18 cellular contexts compared by ENCODE assay signal in genomic region chr2:127226132-127226519, GRCh38. TPM values are rescaled to one million over a fixed set of nuclear protein-coding genes. Genes with fewer than 3 reads are reported as not detected.
DNase-seq lines count a peak whose midpoint lies in the region; ATAC-seq and TF ChIP-seq lines count a peak whose summit lies in the region.
"Had no signal": no experiment of that assay in that cellular context is flagged by ENCODE, and none has a peak within 500 bp of the region (broad histone marks: within the 10 kb centered on the region; RNA-seq: fewer than 3 reads in every experiment).

No MANE protein-coding gene starts in this region.

- no peak for ATAC-seq in HG02610 (IDR thresholded peaks at IDR 0.05; ENCODE audit: unreplicated experiment)

- H3K4me1 Mint-ChIP-seq in HFFc6 (ENCODE audit: low read depth) = peaks cover 34% of the 10 kb centered on the region
- H3K4me1 Mint-ChIP-seq in osteocyte (ENCODE audit: unreplicated experiment) = peaks cover 45% of the 10 kb centered on the region

- H3K9me3 ChIP-seq in duodenal mucosa (ENCODE audit: control insufficient read depth in 1 of 2, low read length in 2 of 2) = peaks cover 0 to 2% of the 10 kb centered on the region in 2 donors
- H3K9me3 ChIP-seq in sigmoid colon = peaks cover 0 to 5% (median 0%) of the 10 kb centered on the region in 4 donors
- H3K9me3 ChIP-seq: BE2C, SJSA1, transverse colon had no signal

- no peaks in the 10 kb centered on the region for H3K36me3 ChIP-seq in duodenal mucosa (ENCODE audit: control insufficient read depth in 1 of 2, insufficient read depth in 2 of 2, low read length in 2 of 2)
- H3K36me3 ChIP-seq in sigmoid colon = no peaks in the 10 kb centered on the region
- H3K36me3 ChIP-seq: BE2C, SJSA1, transverse colon had no signal

- peaks cover 12% of the 10 kb centered on the region for H3K27me3 Mint-ChIP-seq in HFFc6 (ENCODE audit: insufficient read depth)
- no peaks in the 10 kb centered on the region for H3K27me3 Mint-ChIP-seq in osteocyte (ENCODE audit: unreplicated experiment)

- DNase-seq in ELF-1 (ENCODE audit: low read depth, low spot score) (peak; percentile 36), HFFc6 (no peak), osteocyte (ENCODE audit: extremely low spot score, unreplicated experiment) (no peak), sigmoid colon (no peak), SW480 (ENCODE audit: low spot score) (no peak), OCI-M1 (lab: John Stamatoyannopoulos, UW) (no peak)
- DNase-seq: activated naive CD8-positive, alpha-beta T cell treated with anti-CD3 and anti-CD28 coated beads, Interleukin-2, amount 10 ng/mL, durations not matched to agents 7 days and 5 days; BE2C; H7; NCI-H1092; NCI-H524; stimulated activated naive B cell treated with anti-CD40 and anti-IgM and Interleukin-4, amounts not matched to agents 10 μg/mL and 1 μg/mL and 100 μg/mL, for 72 hours had no signal

- no peak overlapping the region for H3K27ac ChIP-seq in duodenal mucosa (ENCODE audit: low read depth, low read length)
- no peak overlapping the region for H3K27ac ChIP-seq in sigmoid colon

- H3K9me3 Mint-ChIP-seq in HFFc6 = no peaks in the 10 kb centered on the region
- H3K9me3 Mint-ChIP-seq in osteocyte (ENCODE audit: unreplicated experiment) = no peaks in the 10 kb centered on the region

- TF ChIP-seq EP300 in sigmoid colon (IDR thresholded peaks at IDR 0.05) = no peak

- H3K4me3 ChIP-seq in duodenal mucosa (ENCODE audit: low read depth in 1 of 2, low read length in 2 of 2) = peak overlapping the region; percentile 32 to 33
- H3K4me3 ChIP-seq in sigmoid colon = no peak overlapping the region
- H3K4me3 ChIP-seq: SJSA1 had no signal

- H3K27me3 ChIP-seq in duodenal mucosa (ENCODE audit: control insufficient read depth in 1 of 2, insufficient read depth in 2 of 2, low read length in 2 of 2) = peaks cover 16 to 26% of the 10 kb centered on the region in 2 donors
- H3K27me3 ChIP-seq in sigmoid colon = peaks cover 0 to 16% (median 3%) of the 10 kb centered on the region in 3 donors
- H3K27me3 ChIP-seq: BE2C, SJSA1 had no signal

- H3K36me3 Mint-ChIP-seq in HFFc6 (ENCODE audit: low read depth) = no peaks in the 10 kb centered on the region
- no peaks in the 10 kb centered on the region for H3K36me3 Mint-ChIP-seq in osteocyte (ENCODE audit: unreplicated experiment)
- H3K36me3 Mint-ChIP-seq: activated naive CD8-positive, alpha-beta T cell treated with anti-CD3 and anti-CD28 coated beads, Interleukin-2, amount 10 ng/mL, durations not matched to agents 7 days and 5 days had no signal

- TF ChIP-seq CTCF in HFFc6 (IDR thresholded peaks at IDR 0.05) (no peak), osteocyte (IDR thresholded peaks at IDR 0.05) (no peak), sigmoid colon (IDR thresholded peaks at IDR 0.05) (no peak)

- H3K4me3 Mint-ChIP-seq in HFFc6 = peak overlapping the region; percentile 80
- peak overlapping the region; percentile 65 for H3K4me3 Mint-ChIP-seq in osteocyte (ENCODE audit: unreplicated experiment)

- peak overlapping the region; percentile 71 for H3K27ac Mint-ChIP-seq in HFFc6
- peak overlapping the region; percentile 90 for H3K27ac Mint-ChIP-seq in osteocyte (ENCODE audit: unreplicated experiment)
- H3K27ac Mint-ChIP-seq: activated CD4-positive, alpha-beta T cell treated with anti-CD3 and anti-CD28 coated beads for 36 hours; activated naive CD8-positive, alpha-beta T cell treated with anti-CD3 and anti-CD28 coated beads, Interleukin-2, amount 10 ng/mL, durations not matched to agents 7 days and 5 days; progenitor cell of endocrine pancreas had no signal

- no peak for TF ChIP-seq POLR2A in sigmoid colon (IDR thresholded peaks at IDR 0.05)

- intact Hi-C loops in sigmoid colon (cut with DNase I) = no loop called here

- H3K4me1 ChIP-seq in duodenal mucosa (ENCODE audit: control insufficient read depth in 1 of 2, insufficient read depth in 2 of 2, low read length in 2 of 2) = peaks cover 11 to 12% of the 10 kb centered on the region in 2 donors
- H3K4me1 ChIP-seq in sigmoid colon = peaks cover 0 to 12% (median 9%) of the 10 kb centered on the region in 4 donors
- H3K4me1 ChIP-seq: BE2C had no signal

- H3K9ac ChIP-seq in duodenal mucosa (ENCODE audit: low read depth in 1 of 2, low read length in 2 of 2) = no peak overlapping the region

- 18 to 61% methylated on average over 9 of the region's 9 CpGs for WGBS in sigmoid colon, 2 donors

RNA-seq across cellular contexts. Expression of gene CYP27C1, which starts 6.0 kb away (rescaled TPM):
- total RNA-seq in HFFc6 (2021; fragmentation: NEBNext Ultra II Directional; extraction: Animal tissue kit (Norgen Biotek cat#: 25700)) = under 1 TPM; 0.09 to 0.17 (median 0.13) TPM
- 21.9 and 24.9 TPM in 2 replicates for total RNA-seq in osteocyte
- total RNA-seq in sigmoid colon = under 1 TPM; 0.27 to 0.83 (median 0.52) TPM
- under 1 TPM in 2 of 3 donors, not detected in 1; 0.55 to 0.60 TPM for polyA plus RNA-seq in sigmoid colon
- total RNA-seq: activated CD4-positive, alpha-beta T cell treated with anti-CD3 and anti-CD28 coated beads for 36 hours; activated naive CD8-positive, alpha-beta T cell treated with anti-CD3 and anti-CD28 coated beads, Interleukin-2, amount 10 ng/mL, durations not matched to agents 7 days and 5 days had no signal

Comparison
In these comparisons a context has a peak if more than half of its experiments do, and no peak if none do; other contexts are left out.
1. H3K4me3 ChIP-seq: peak in duodenal mucosa (2 of 2); none in sigmoid colon (0 of 4).
2. RNA of gene CYP27C1, which starts 6.0 kb away (total RNA-seq): 21.9 to 24.9 TPM in osteocyte; 0.27 to 0.83 TPM in sigmoid colon and 0.09 to 0.17 TPM in HFFc6; every median in the first group is over 10 times any median in the second.